Comparison of ENCODE assay signal across 2 cellular contexts in genomic region chr18:58046087-58046793, GRCh38.
TF ChIP-seq lines count a peak whose summit lies in the region.

No MANE protein-coding gene starts in this region.

TF ChIP-seq in A549, 52 proteins besides CTCF, POLR2A, EP300 and RAD21 (continued from another document):
- TF ChIP-seq REST (IDR thresholded peaks at IDR 0.05) (no peak), POLR2AphosphoS2 (conservative IDR thresholded peaks at IDR 0.05; ENCODE audit: low read length) (no peak), CEBPB (IDR thresholded peaks at IDR 0.05) (no peak), HOXB13 (CRISPR knock-in tag; IDR thresholded peaks at IDR 0.05; ENCODE audit: low read depth) (no peak), CHD4 (IDR thresholded peaks at IDR 0.05; ENCODE audit: borderline replicate concordance) (no peak), TFCP2L1 (CRISPR knock-in tag; IDR thresholded peaks at IDR 0.05) (no peak), CBX2 (IDR thresholded peaks at IDR 0.05; ENCODE audit: borderline replicate concordance, low read depth) (no peak), ESRRA (IDR thresholded peaks at IDR 0.05; ENCODE audit: borderline replicate concordance, low read length) (no peak), ZNF302 (CRISPR knock-in tag; IDR thresholded peaks at IDR 0.05) (no peak)
TF ChIP-seq in A549: peak in this region for 0.

TF ChIP-seq in HepG2, 621 proteins besides CTCF, POLR2A, EP300 and RAD21 (continued from another document and continues in another):
- no peak for TF ChIP-seq E2F2 (CRISPR knock-in tag; IDR thresholded peaks at IDR 0.05; ENCODE audit: borderline replicate concordance)
- no peak for TF ChIP-seq NFAT5 (CRISPR knock-in tag; IDR thresholded peaks at IDR 0.05)
- no peak for TF ChIP-seq REL (CRISPR knock-in tag; conservative IDR thresholded peaks at IDR 0.05)
- TF ChIP-seq ZNF33B (CRISPR knock-in tag; IDR thresholded peaks at IDR 0.05) = no peak
- peak; percentile 27; the same call in 1 of the 2 replicates for TF ChIP-seq BHLHE40 (IDR thresholded peaks at IDR 0.05; ENCODE audit: low read length)
- TF ChIP-seq SAP130 (CRISPR knock-in tag; IDR thresholded peaks at IDR 0.05; ENCODE audit: low read depth) = peak; percentile 91
- TF ChIP-seq ZNF567 (CRISPR knock-in tag; IDR thresholded peaks at IDR 0.05; ENCODE audit: borderline replicate concordance) = no peak
- 0 out of 2 replicates have a peak, but pooled peaks have one; percentile 8 for TF ChIP-seq ZNF792 (CRISPR knock-in tag; IDR thresholded peaks at IDR 0.05)
- TF ChIP-seq RAD51 (IDR thresholded peaks at IDR 0.05; ENCODE audit: borderline replicate concordance) = no peak
- no peak for TF ChIP-seq SRSF9 (IDR thresholded peaks at IDR 0.05; ENCODE audit: borderline replicate concordance, insufficient read depth, low read depth, low read length, poor library complexity, severe bottlenecking)
- no peak for TF ChIP-seq ZNF451 (CRISPR knock-in tag; IDR thresholded peaks at IDR 0.05)
- no peak for TF ChIP-seq ZNF318 (CRISPR knock-in tag; IDR thresholded peaks at IDR 0.05)
- no peak for TF ChIP-seq SIX4 (CRISPR knock-in tag; IDR thresholded peaks at IDR 0.05)
- TF ChIP-seq ZNF264 (CRISPR knock-in tag; IDR thresholded peaks at IDR 0.05) = no peak
- TF ChIP-seq NFRKB (IDR thresholded peaks at IDR 0.05) = no peak
- peak; percentile 79; the same call in 1 of the 2 replicates for TF ChIP-seq TBX2 (CRISPR knock-in tag; IDR thresholded peaks at IDR 0.05; ENCODE audit: borderline replicate concordance)
- no peak for TF ChIP-seq CHD4 (IDR thresholded peaks at IDR 0.05; ENCODE audit: borderline replicate concordance, low read length)
- no peak for TF ChIP-seq TRIM24 (CRISPR knock-in tag; IDR thresholded peaks at IDR 0.05)
- TF ChIP-seq ZNF282 (IDR thresholded peaks at IDR 0.05; ENCODE audit: partially characterized antibody) = no peak
- TF ChIP-seq CBX2 (IDR thresholded peaks at IDR 0.05; ENCODE audit: low read depth, low read length) = no peak
- no peak for TF ChIP-seq CBX2 (CRISPR knock-in tag; IDR thresholded peaks at IDR 0.05; ENCODE audit: low read depth)
- no peak for TF ChIP-seq TBP (CRISPR knock-in tag; IDR thresholded peaks at IDR 0.05)
- 0 out of 2 replicates have a peak, but pooled peaks have one; percentile 26 for TF ChIP-seq ZFY (CRISPR knock-in tag; IDR thresholded peaks at IDR 0.05)
- TF ChIP-seq ARID3A (IDR thresholded peaks at IDR 0.05; ENCODE audit: low read depth, low read length) = no peak
- 0 out of 2 replicates have a peak, but pooled peaks have one; percentile 38 for TF ChIP-seq FOXO4 (CRISPR knock-in tag; conservative IDR thresholded peaks at IDR 0.05)
- TF ChIP-seq ZSCAN30 (CRISPR knock-in tag; IDR thresholded peaks at IDR 0.05) = no peak
- no peak for TF ChIP-seq ATF1 (CRISPR knock-in tag; IDR thresholded peaks at IDR 0.05)
- 0 out of 2 replicates have a peak, but pooled peaks have one; percentile 20 for TF ChIP-seq USF2 (IDR thresholded peaks at IDR 0.05; ENCODE audit: low read depth, low read length)
- no peak for TF ChIP-seq USF2 (CRISPR knock-in tag; IDR thresholded peaks at IDR 0.05; ENCODE audit: borderline replicate concordance)
- no peak for TF ChIP-seq ZNF446 (CRISPR knock-in tag; IDR thresholded peaks at IDR 0.05)
- TF ChIP-seq BCL6 (CRISPR knock-in tag; IDR thresholded peaks at IDR 0.05) = peak; percentile 45
- TF ChIP-seq NR2F2 (IDR thresholded peaks at IDR 0.05; ENCODE audit: borderline replicate concordance, low read depth) = no peak
- TF ChIP-seq GFI1 (CRISPR knock-in tag; IDR thresholded peaks at IDR 0.05; ENCODE audit: borderline replicate concordance) = 0 out of 2 replicates have a peak, but pooled peaks have one; percentile 35
- TF ChIP-seq GATAD1 (CRISPR knock-in tag; IDR thresholded peaks at IDR 0.05) = 0 out of 2 replicates have a peak, but pooled peaks have one; percentile 5
- peak; percentile 52; the same call in 1 of the 2 replicates for TF ChIP-seq MBD4 (IDR thresholded peaks at IDR 0.05; ENCODE audit: borderline replicate concordance, low read length)
- TF ChIP-seq NR1H2 (CRISPR knock-in tag; IDR thresholded peaks at IDR 0.05; ENCODE audit: borderline replicate concordance, low read depth) = no peak
